Comparison of ENCODE assay signal across 1 cellular context in genomic region chr11:120184946-120185677, GRCh38.
TF ChIP-seq lines count a peak whose summit lies in the region.

No MANE protein-coding gene starts in this region.

TF ChIP-seq in HepG2, 621 proteins besides CTCF, POLR2A, EP300 and RAD21 (continued from another document and continues in another):
- no peak; the same call in 1 of the 2 replicates for TF ChIP-seq SP2 (CRISPR knock-in tag; IDR thresholded peaks at IDR 0.05)
- TF ChIP-seq SNAPC2 (CRISPR knock-in tag; IDR thresholded peaks at IDR 0.05), result no peak
- 0 out of 2 replicates have a peak, but pooled peaks have one; percentile 69 for TF ChIP-seq ZNF343 (CRISPR knock-in tag; IDR thresholded peaks at IDR 0.05)
- no peak for TF ChIP-seq JARID2 (CRISPR knock-in tag; IDR thresholded peaks at IDR 0.05; ENCODE audit: insufficient replicate concordance)
- no peak for TF ChIP-seq ZNF615 (CRISPR knock-in tag; IDR thresholded peaks at IDR 0.05; ENCODE audit: borderline replicate concordance)
- TF ChIP-seq MTERF4 (CRISPR knock-in tag; IDR thresholded peaks at IDR 0.05), result no peak
- 0 out of 2 replicates have a peak, but pooled peaks have one; percentile 56 for TF ChIP-seq CAMTA2 (CRISPR knock-in tag; IDR thresholded peaks at IDR 0.05; ENCODE audit: borderline replicate concordance)
- TF ChIP-seq RNF2 (conservative IDR thresholded peaks at IDR 0.05; ENCODE audit: low read depth), result no peak
- TF ChIP-seq USF2 (IDR thresholded peaks at IDR 0.05; ENCODE audit: low read depth, low read length), result no peak
- no peak; the same call in 1 of the 2 replicates for TF ChIP-seq USF2 (CRISPR knock-in tag; IDR thresholded peaks at IDR 0.05; ENCODE audit: borderline replicate concordance)
- TF ChIP-seq EEA1 (CRISPR knock-in tag; IDR thresholded peaks at IDR 0.05; ENCODE audit: borderline replicate concordance), result no peak
- TF ChIP-seq ZNF10 (CRISPR knock-in tag; IDR thresholded peaks at IDR 0.05; ENCODE audit: borderline replicate concordance, low read depth), result no peak
- no peak; the same call in 1 of the 2 replicates for TF ChIP-seq ZNF761 (CRISPR knock-in tag; conservative IDR thresholded peaks at IDR 0.05)
- peak; percentile 93 for TF ChIP-seq ZFP91 (CRISPR knock-in tag; IDR thresholded peaks at IDR 0.05; ENCODE audit: borderline replicate concordance)
- TF ChIP-seq MXD4 (CRISPR knock-in tag; IDR thresholded peaks at IDR 0.05), result no peak
- TF ChIP-seq PAX8 (CRISPR knock-in tag; IDR thresholded peaks at IDR 0.05; ENCODE audit: borderline replicate concordance), result no peak
- no peak for TF ChIP-seq CSRNP1 (CRISPR knock-in tag; IDR thresholded peaks at IDR 0.05)
- TF ChIP-seq ZNF496 (CRISPR knock-in tag; IDR thresholded peaks at IDR 0.05; ENCODE audit: insufficient replicate concordance), result no peak
- no peak for TF ChIP-seq PHB2 (IDR thresholded peaks at IDR 0.05; ENCODE audit: partially characterized antibody)
- peak; percentile 73; the same call in 1 of the 2 replicates for TF ChIP-seq MEF2D (CRISPR knock-in tag; IDR thresholded peaks at IDR 0.05)
- TF ChIP-seq CCDC6 (CRISPR knock-in tag; IDR thresholded peaks at IDR 0.05), result 0 out of 2 replicates have a peak, but pooled peaks have one; percentile 43
- TF ChIP-seq KDM5A (IDR thresholded peaks at IDR 0.05; ENCODE audit: borderline replicate concordance, low read length), result no peak
- TF ChIP-seq ZMYM3 (CRISPR knock-in tag; IDR thresholded peaks at IDR 0.05), result peak; percentile 72; the same call in 1 of the 2 replicates
- no peak for TF ChIP-seq PBX2 (CRISPR knock-in tag; IDR thresholded peaks at IDR 0.05)
- no peak for TF ChIP-seq BCLAF1 (IDR thresholded peaks at IDR 0.05)
- no peak for TF ChIP-seq MED8 (CRISPR knock-in tag; IDR thresholded peaks at IDR 0.05; ENCODE audit: insufficient replicate concordance)
- TF ChIP-seq ZNF101 (CRISPR knock-in tag; IDR thresholded peaks at IDR 0.05; ENCODE audit: borderline replicate concordance, low read depth), result no peak
- no peak for TF ChIP-seq ZNF224 (CRISPR knock-in tag; IDR thresholded peaks at IDR 0.05)
- TF ChIP-seq CBX5 (CRISPR knock-in tag; IDR thresholded peaks at IDR 0.05; ENCODE audit: borderline replicate concordance), result no peak
- TF ChIP-seq MED1 (CRISPR knock-in tag; IDR thresholded peaks at IDR 0.05), result peak; percentile 85
- TF ChIP-seq UBTF (CRISPR knock-in tag; IDR thresholded peaks at IDR 0.05), result peak; percentile 63
- TF ChIP-seq ZFP36L2 (CRISPR knock-in tag; IDR thresholded peaks at IDR 0.05), result no peak
- no peak for TF ChIP-seq GMEB1 (CRISPR knock-in tag; IDR thresholded peaks at IDR 0.05; ENCODE audit: borderline replicate concordance)
- peak; percentile 75; the same call in 1 of the 2 replicates for TF ChIP-seq HOXD1 (CRISPR knock-in tag; IDR thresholded peaks at IDR 0.05)
- peak; percentile 32; the same call in 1 of the 2 replicates for TF ChIP-seq KDM1A (CRISPR knock-in tag; IDR thresholded peaks at IDR 0.05)
- no peak for TF ChIP-seq AGO1 (IDR thresholded peaks at IDR 0.05; ENCODE audit: low read depth, low read length, poor library complexity, severe bottlenecking)
- TF ChIP-seq HOXA9 (CRISPR knock-in tag; IDR thresholded peaks at IDR 0.05; ENCODE audit: borderline replicate concordance), result no peak
- no peak for TF ChIP-seq SMARCE1 (IDR thresholded peaks at IDR 0.05; ENCODE audit: borderline replicate concordance)
- no peak for TF ChIP-seq ZNF367 (CRISPR knock-in tag; IDR thresholded peaks at IDR 0.05; ENCODE audit: borderline replicate concordance)
- no peak for TF ChIP-seq HNRNPLL (IDR thresholded peaks at IDR 0.05; ENCODE audit: low read depth, low read length, poor library complexity, severe bottlenecking)
- TF ChIP-seq ZNF589 (CRISPR knock-in tag; conservative IDR thresholded peaks at IDR 0.05), result 0 out of 2 replicates have a peak, but pooled peaks have one; percentile 40
- no peak for TF ChIP-seq CREBL2 (CRISPR knock-in tag; IDR thresholded peaks at IDR 0.05; ENCODE audit: borderline replicate concordance)
- TF ChIP-seq ZNF576 (CRISPR knock-in tag; IDR thresholded peaks at IDR 0.05), result no peak
- no peak for TF ChIP-seq PAWR (CRISPR knock-in tag; IDR thresholded peaks at IDR 0.05; ENCODE audit: borderline replicate concordance)
- TF ChIP-seq SRY (CRISPR knock-in tag; IDR thresholded peaks at IDR 0.05), result peak; percentile 66
- peak; percentile 89 for TF ChIP-seq SALL1 (CRISPR knock-in tag; IDR thresholded peaks at IDR 0.05)
- no peak for TF ChIP-seq ZNF670 (CRISPR knock-in tag; IDR thresholded peaks at IDR 0.05; ENCODE audit: borderline replicate concordance)
- TF ChIP-seq HDAC2 (CRISPR knock-in tag; IDR thresholded peaks at IDR 0.05), result peak; percentile 64
- TF ChIP-seq HOXA7 (CRISPR knock-in tag; IDR thresholded peaks at IDR 0.05), result no peak
- peak; percentile 71 for TF ChIP-seq IRF2 (CRISPR knock-in tag; IDR thresholded peaks at IDR 0.05)
- TF ChIP-seq PTBP1 (IDR thresholded peaks at IDR 0.05; ENCODE audit: low read depth, low read length, poor library complexity, severe bottlenecking), result no peak
- TF ChIP-seq DRAP1 (CRISPR knock-in tag; IDR thresholded peaks at IDR 0.05), result peak; percentile 62; the same call in 1 of the 2 replicates
